Comparison of ENCODE assay signal across 15 cellular contexts in genomic region chr7:45646996-45647411, GRCh38.
DNase-seq lines count a peak whose midpoint lies in the region; ATAC-seq and TF ChIP-seq lines count a peak whose summit lies in the region.
"Had no signal": no experiment of that assay in that cellular context is flagged by ENCODE, and none has a peak within 500 bp of the region (broad histone marks: within the 10 kb centered on the region; RNA-seq: fewer than 3 reads in every experiment).

No MANE protein-coding gene starts in this region.

- no peaks in the 10 kb centered on the region for H3K27me3 ChIP-seq in GM23338 (ENCODE audit: insufficient read depth)
- H3K27me3 ChIP-seq in heart left ventricle, result no peaks in the 10 kb centered on the region
- no peaks in the 10 kb centered on the region for H3K27me3 ChIP-seq in prostate gland (replicated peaks; ENCODE audit: insufficient read depth)

- H3K4me3 ChIP-seq in GM23338 (no peak overlapping the region), heart left ventricle (no peak overlapping the region), prostate gland (no peak overlapping the region)
- H3K4me3 ChIP-seq: mucosa of descending colon had no signal

- no peak overlapping the region for H3K4me3 Mint-ChIP-seq in GM23338
- H3K4me3 Mint-ChIP-seq: activated naive CD8-positive, alpha-beta T cell had no signal

- H3K4me1 ChIP-seq in GM23338 (ENCODE audit: insufficient read depth) (no peaks in the 10 kb centered on the region), heart left ventricle (peaks cover 0 to 26% (median 9%) of the 10 kb centered on the region in 12 donors), prostate gland (replicated peaks) (no peaks in the 10 kb centered on the region)

- H3K36me3 ChIP-seq in GM23338 (ENCODE audit: insufficient read depth) (no peaks in the 10 kb centered on the region), heart left ventricle (peaks cover 0 to 5% (median 0%) of the 10 kb centered on the region in 9 donors), prostate gland (no peaks in the 10 kb centered on the region)

- peak; percentile 69 for ATAC-seq in GM23338
- peak; percentile 52; the same call in 2 of the 3 replicates for ATAC-seq in SK-N-SH treated with all-trans-retinoic acid at 6 μM for 48 hours
- ATAC-seq in heart left ventricle, result peak; percentile 18 to 72 (median 60)
- ATAC-seq in HG03196 (IDR thresholded peaks at IDR 0.05; ENCODE audit: unreplicated experiment), result no peak

- H3K79me2 ChIP-seq in GM23338 (replicated peaks; ENCODE audit: insufficient read depth), result no peaks in the 10 kb centered on the region

- whole genome bisulfite sequencing in heart left ventricle, 4 donors, result 31 to 56% (median 53%) methylated on average over 4 to 6 of the region's 6 CpGs
- WGBS in prostate gland, result 73% methylated on average over 6 of the region's 6 CpGs

- H3K9me2 ChIP-seq in GM23338 (ENCODE audit: insufficient read depth), result no peaks in the 10 kb centered on the region

- H3K27ac Mint-ChIP-seq in GM23338, result no peak overlapping the region
- H3K27ac Mint-ChIP-seq: activated naive CD8-positive, alpha-beta T cell had no signal

- H4K20me1 ChIP-seq in GM23338 (replicated peaks; ENCODE audit: insufficient read depth), result no peaks in the 10 kb centered on the region

- peaks cover 3% of the 10 kb centered on the region; the same call in 2 of the 3 replicates for H3K4me1 Mint-ChIP-seq in GM23338

- H3F3A ChIP-seq in GM23338 (replicated peaks; ENCODE audit: low read depth), result no peaks in the 10 kb centered on the region

- TF ChIP-seq CTCF in GM23338 (conservative IDR thresholded peaks at IDR 0.05; ENCODE audit: low read depth in 2 of 2) (peak; percentile 28 to 45; a peak in 3 of 4 replicates), heart left ventricle (IDR thresholded peaks at IDR 0.05) (no peak), prostate gland (IDR thresholded peaks at IDR 0.05) (no peak)

- H3K9me3 Mint-ChIP-seq in GM23338, result peaks cover 4% of the 10 kb centered on the region; the same call in 1 of the 3 replicates

- H3K9me3 ChIP-seq in heart left ventricle (no peaks in the 10 kb centered on the region), prostate gland (no peaks in the 10 kb centered on the region)
- H3K9me3 ChIP-seq: mucosa of descending colon had no signal

- H3K27ac ChIP-seq in GM23338 (ENCODE audit: low read depth) (no peak overlapping the region), heart left ventricle (no peak overlapping the region), prostate gland (no peak overlapping the region)
- H3K27ac ChIP-seq: C4-2B, VCaP had no signal

- no peak overlapping the region for H2AFZ ChIP-seq in GM23338

- TF ChIP-seq POLR2A in heart left ventricle (IDR thresholded peaks at IDR 0.05), result no peak
- TF ChIP-seq POLR2A in prostate gland (IDR thresholded peaks at IDR 0.05), result no peak

- H3K4me2 ChIP-seq in GM23338, result no peak overlapping the region

- H3K27me3 Mint-ChIP-seq in GM23338 (ENCODE audit: insufficient read depth, low read depth, poor library complexity), result no peaks in the 10 kb centered on the region
- H3K27me3 Mint-ChIP-seq: activated naive CD8-positive, alpha-beta T cell had no signal

- intact Hi-C loops in heart left ventricle (cut with DNase I), result no loop called here
- intact Hi-C loops in prostate gland (cut with DNase I), result no loop called here

- peak; percentile 10 for DNase-seq in GM23338 (ENCODE audit: low spot score)
- peak in 1 of 5 donors; percentile 16 for DNase-seq in heart left ventricle
- DNase-seq in prostate gland (ENCODE audit: low spot score), result peak; percentile 2
- no peak for DNase-seq in DMS 273 treated with DMSO at 0.1 percent for 48 hours (lab: John Stamatoyannopoulos, UW)
- DNase-seq in activated CD4-positive, alpha-beta T cell treated with anti-CD3 and anti-CD28 coated beads, Interleukin-2, amount 50 U/mL, for 4 hours, result no peak
- no peak for DNase-seq in glomerular visceral epithelial cell (ENCODE audit: extremely low spot score)
- DNase-seq: glutamatergic neuron, kidney, mucosa of descending colon, MV-4-11 had no signal

- peaks cover 12% of the 10 kb centered on the region for H3K36me3 Mint-ChIP-seq in GM23338 (ENCODE audit: low read depth)
- H3K36me3 Mint-ChIP-seq: activated naive CD8-positive, alpha-beta T cell had no signal

TF ChIP-seq in GM23338, 12 proteins besides CTCF, POLR2A, EP300 and RAD21:
- TF ChIP-seq EZH2 (IDR thresholded peaks at IDR 0.05; ENCODE audit: low read depth, unreplicated experiment) (no peak), ETS1 (IDR thresholded peaks at IDR 0.05) (no peak), CREB1 (CRISPR knock-in tag; IDR thresholded peaks at IDR 0.05; ENCODE audit: low read depth) (no peak), STAT1 (IDR thresholded peaks at IDR 0.05; ENCODE audit: unreplicated experiment) (no peak), NANOG (IDR thresholded peaks at IDR 0.05; ENCODE audit: borderline replicate concordance) (no peak), REST (IDR thresholded peaks at IDR 0.05; ENCODE audit: unreplicated experiment) (no peak)

TF ChIP-seq in SK-N-SH treated with all-trans-retinoic acid at 6 μM for 48 hours, 23 proteins besides CTCF, POLR2A, EP300 and RAD21:
- TF ChIP-seq PATZ1 (CRISPR knock-in tag; IDR thresholded peaks at IDR 0.05; ENCODE audit: borderline replicate concordance) (no peak), CREB5 (CRISPR knock-in tag; IDR thresholded peaks at IDR 0.05; ENCODE audit: low read depth) (no peak), TCF4 (CRISPR knock-in tag; IDR thresholded peaks at IDR 0.05; ENCODE audit: borderline replicate concordance) (no peak), POU6F1 (CRISPR knock-in tag; IDR thresholded peaks at IDR 0.05; ENCODE audit: borderline replicate concordance, low read depth) (no peak), ISL1 (CRISPR knock-in tag; IDR thresholded peaks at IDR 0.05) (no peak), TOX (CRISPR knock-in tag; IDR thresholded peaks at IDR 0.05; ENCODE audit: borderline replicate concordance) (no peak), ZNF8 (CRISPR knock-in tag; IDR thresholded peaks at IDR 0.05) (no peak), BACH2 (CRISPR knock-in tag; IDR thresholded peaks at IDR 0.05; ENCODE audit: borderline replicate concordance) (no peak), OSR1 (CRISPR knock-in tag; IDR thresholded peaks at IDR 0.05) (no peak), ZFP3 (CRISPR knock-in tag; IDR thresholded peaks at IDR 0.05) (no peak)

Comparison
In these comparisons a context has a peak if more than half of its experiments do, and no peak if none do; other contexts are left out.
1. DNase-seq: peak in GM23338 (single experiment) and prostate gland (single experiment); none in DMS 273 treated with DMSO at 0.1 percent for 48 hours (single experiment), activated CD4-positive, alpha-beta T cell treated with anti-CD3 and anti-CD28 coated beads, Interleukin-2, amount 50 U/mL, for 4 hours (0 of 2) and glomerular visceral epithelial cell (single experiment).
2. CTCF ChIP-seq: peak in GM23338 (2 of 2); none in heart left ventricle (0 of 12) and prostate gland (0 of 4).